ENCODE assay signal across 8 cellular contexts in genomic region chr6:89829591-89830384, GRCh38. TPM values are rescaled to one million over a fixed set of nuclear protein-coding genes. Genes with fewer than 3 reads are reported as not detected.
DNase-seq lines count a peak whose midpoint lies in the region; ATAC-seq and TF ChIP-seq lines count a peak whose summit lies in the region.

CASP8AP2 (plus strand) TSS chr6:89829880.

- H3K27ac ChIP-seq in DOHH2 (ENCODE audit: low read depth, low read length) (peak within 1 kb of the TSS; percentile 82), GM23338 (ENCODE audit: low read depth) (peak within 1 kb of the TSS; percentile 86)

- no peaks in the 10 kb centered on the region for H3K9me3 ChIP-seq in DOHH2 (ENCODE audit: control insufficient read depth, insufficient read depth, low read length)

- TF ChIP-seq CTCF in DOHH2 (IDR thresholded peaks at IDR 0.05; ENCODE audit: low read depth, low read length, poor library complexity, severe bottlenecking) (no peak), GM23338 (conservative IDR thresholded peaks at IDR 0.05; ENCODE audit: low read depth in 2 of 2) (no peak), fibroblast of mammary gland (conservative IDR thresholded peaks at IDR 0.05; ENCODE audit: control insufficient read depth, insufficient read depth, low read depth, low read length) (no peak), natural killer cell (IDR thresholded peaks at IDR 0.05) (no peak)

- H2AFZ ChIP-seq in GM23338, result peak within 1 kb of the TSS; percentile 72

- H3K9me3 Mint-ChIP-seq in GM23338 (no peaks in the 10 kb centered on the region), natural killer cell (no peaks in the 10 kb centered on the region)

- H3K27me3 ChIP-seq in DOHH2 (ENCODE audit: control insufficient read depth, low read length), result no peaks in the 10 kb centered on the region
- H3K27me3 ChIP-seq in GM23338 (ENCODE audit: insufficient read depth), result no peaks in the 10 kb centered on the region

- peaks cover 8% of the 10 kb centered on the region for H3F3A ChIP-seq in DOHH2 (ENCODE audit: control insufficient read depth, insufficient read depth)
- peaks cover 7% of the 10 kb centered on the region for H3F3A ChIP-seq in GM23338 (replicated peaks; ENCODE audit: low read depth)

- H3K27ac Mint-ChIP-seq in GM23338 (peak within 1 kb of the TSS; percentile 99), natural killer cell (peak within 1 kb of the TSS; percentile 89 to 95)

- H3K4me2 ChIP-seq in DOHH2 (ENCODE audit: low read length) (peak within 1 kb of the TSS; percentile 94), GM23338 (peak within 1 kb of the TSS; percentile 93)

- H4K20me1 ChIP-seq in DOHH2 (ENCODE audit: control insufficient read depth, insufficient read depth, low read depth, low read length), result no peaks in the 10 kb centered on the region
- peaks cover 8% of the 10 kb centered on the region for H4K20me1 ChIP-seq in GM23338 (replicated peaks; ENCODE audit: insufficient read depth)

- DNase-seq in GM23338 (ENCODE audit: low spot score) (peak; percentile 100), LHCN-M2 (ENCODE audit: low read depth) (peak; percentile 99), RPMI8226 (peak; percentile 95), fibroblast of mammary gland (ENCODE audit: low read depth) (peak; percentile 99), natural killer cell (peak; percentile 81)
- peak; percentile 80 to 86 for DNase-seq in activated T-helper 1 cell treated with anti-CD3 and anti-CD28 coated beads, Interleukin-2, amount 50 U/mL, for 16 hours (ENCODE audit: low read depth in 1 of 2, low spot score in 1 of 2)
- peak; percentile 93 for DNase-seq in stimulated activated naive CD4-positive, alpha-beta T cell treated with Interleukin-2 at 50 U/mL for 16 hours (lab: John Stamatoyannopoulos, UW)

- H3K27me3 Mint-ChIP-seq in GM23338 (ENCODE audit: insufficient read depth, low read depth, poor library complexity), result peaks cover 5% of the 10 kb centered on the region
- no peaks in the 10 kb centered on the region for H3K27me3 Mint-ChIP-seq in natural killer cell (ENCODE audit: low read depth in 2 of 2)

- peaks cover 36% of the 10 kb centered on the region for H3K4me1 ChIP-seq in DOHH2 (ENCODE audit: control insufficient read depth, low read length)
- peaks cover 11% of the 10 kb centered on the region; the same call in 1 of the 2 replicates for H3K4me1 ChIP-seq in GM23338 (ENCODE audit: insufficient read depth)

- H3K79me2 ChIP-seq in DOHH2 (ENCODE audit: control insufficient read depth, low read length), result peaks cover 44% of the 10 kb centered on the region
- peaks cover 48% of the 10 kb centered on the region for H3K79me2 ChIP-seq in GM23338 (replicated peaks; ENCODE audit: insufficient read depth)

- H3K36me3 Mint-ChIP-seq in GM23338 (ENCODE audit: low read depth), result peaks cover 36% of the 10 kb centered on the region
- H3K36me3 Mint-ChIP-seq in natural killer cell, result no peaks in the 10 kb centered on the region

- intact Hi-C loops in natural killer cell (cut with micrococcal nuclease), result loop anchor here (1.0 to 10.0 kb wide), 3 partner anchors 10 to 455 kb away; partner anchors contain the start of genes LYRM2 and MDN1

- H3K9me2 ChIP-seq in DOHH2 (replicated peaks; ENCODE audit: control insufficient read depth, low read length), result no peaks in the 10 kb centered on the region
- no peaks in the 10 kb centered on the region for H3K9me2 ChIP-seq in GM23338 (ENCODE audit: insufficient read depth)

- H3K4me3 ChIP-seq in DOHH2 (ENCODE audit: low read length) (peak within 1 kb of the TSS; percentile 88), GM23338 (peak within 1 kb of the TSS; percentile 77), fibroblast of mammary gland (ENCODE audit: control insufficient read depth, low read depth, low read length) (peak within 1 kb of the TSS; percentile 93)

- H3K36me3 ChIP-seq in DOHH2 (ENCODE audit: control insufficient read depth, low read length), result peaks cover 41% of the 10 kb centered on the region
- peaks cover 20% of the 10 kb centered on the region; the same call in 1 of the 2 replicates for H3K36me3 ChIP-seq in GM23338 (ENCODE audit: insufficient read depth)

- ATAC-seq in GM23338, result peak; percentile 98
- ATAC-seq in natural killer cell, result peak; percentile 92 to 98 (median 92)

- H3K4me1 Mint-ChIP-seq in GM23338, result no peaks in the 10 kb centered on the region; the same call in 2 of the 3 replicates
- peaks cover 19 to 30% of the 10 kb centered on the region in 2 donors for H3K4me1 Mint-ChIP-seq in natural killer cell

- H3K4me3 Mint-ChIP-seq in GM23338 (peak within 1 kb of the TSS; percentile 93), natural killer cell (peak within 1 kb of the TSS; percentile 98)

TF ChIP-seq in GM23338, 12 proteins besides CTCF, POLR2A, EP300 and RAD21:
- TF ChIP-seq, protein P1, sequence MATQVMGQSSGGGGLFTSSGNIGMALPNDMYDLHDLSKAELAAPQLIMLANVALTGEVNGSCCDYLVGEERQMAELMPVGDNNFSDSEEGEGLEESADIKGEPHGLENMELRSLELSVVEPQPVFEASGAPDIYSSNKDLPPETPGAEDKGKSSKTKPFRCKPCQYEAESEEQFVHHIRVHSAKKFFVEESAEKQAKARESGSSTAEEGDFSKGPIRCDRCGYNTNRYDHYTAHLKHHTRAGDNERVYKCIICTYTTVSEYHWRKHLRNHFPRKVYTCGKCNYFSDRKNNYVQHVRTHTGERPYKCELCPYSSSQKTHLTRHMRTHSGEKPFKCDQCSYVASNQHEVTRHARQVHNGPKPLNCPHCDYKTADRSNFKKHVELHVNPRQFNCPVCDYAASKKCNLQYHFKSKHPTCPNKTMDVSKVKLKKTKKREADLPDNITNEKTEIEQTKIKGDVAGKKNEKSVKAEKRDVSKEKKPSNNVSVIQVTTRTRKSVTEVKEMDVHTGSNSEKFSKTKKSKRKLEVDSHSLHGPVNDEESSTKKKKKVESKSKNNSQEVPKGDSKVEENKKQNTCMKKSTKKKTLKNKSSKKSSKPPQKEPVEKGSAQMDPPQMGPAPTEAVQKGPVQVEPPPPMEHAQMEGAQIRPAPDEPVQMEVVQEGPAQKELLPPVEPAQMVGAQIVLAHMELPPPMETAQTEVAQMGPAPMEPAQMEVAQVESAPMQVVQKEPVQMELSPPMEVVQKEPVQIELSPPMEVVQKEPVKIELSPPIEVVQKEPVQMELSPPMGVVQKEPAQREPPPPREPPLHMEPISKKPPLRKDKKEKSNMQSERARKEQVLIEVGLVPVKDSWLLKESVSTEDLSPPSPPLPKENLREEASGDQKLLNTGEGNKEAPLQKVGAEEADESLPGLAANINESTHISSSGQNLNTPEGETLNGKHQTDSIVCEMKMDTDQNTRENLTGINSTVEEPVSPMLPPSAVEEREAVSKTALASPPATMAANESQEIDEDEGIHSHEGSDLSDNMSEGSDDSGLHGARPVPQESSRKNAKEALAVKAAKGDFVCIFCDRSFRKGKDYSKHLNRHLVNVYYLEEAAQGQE (IDR thresholded peaks at IDR 0.05; ENCODE audit: unreplicated experiment), result no peak
- TF ChIP-seq POLR2AphosphoS5 (IDR thresholded peaks at IDR 0.05; ENCODE audit: low read depth) (peak; percentile 97), CREB1 (CRISPR knock-in tag; IDR thresholded peaks at IDR 0.05; ENCODE audit: low read depth) (peak; percentile 25; the same call in 1 of the 2 replicates)

RNA-seq across cellular contexts. Expression of gene CASP8AP2, which starts in this region (rescaled TPM):
- total RNA-seq in GM23338 (2014; rRNA removed; shearing (Covaris generic)), result 22.8 and 31.3 TPM in 2 replicates
- 51.7 and 75.5 TPM in 2 replicates for polyA plus RNA-seq in GM23338 (2016; fragmentation: Nextera tagmentation; extraction: Ambion mirVana)
- total RNA-seq in LHCN-M2 (2014; rRNA removed) (16.6 and 17.6 TPM in 2 replicates), natural killer cell (10 to 100 TPM; 24.3 to 31.8 (median 25.4) TPM)
- 2.9 TPM for polyA plus RNA-seq in LHCN-M2 (2012)

Comparison
In these comparisons a context has a peak if more than half of its experiments do, and no peak if none do; other contexts are left out.
1. Peak in every context shown above with its lines: DNase-seq, ATAC-seq, H3K4me3 ChIP-seq and H3K27ac ChIP-seq.